Comparison of ENCODE assay signal across 1 cellular context in genomic region chr5:43086118-43086517, GRCh38. TPM values are rescaled to one million over a fixed set of nuclear protein-coding genes. Genes with fewer than 3 reads are reported as not detected.
"Had no signal": no experiment of that assay in that cellular context is flagged by ENCODE, and none has a peak within 500 bp of the region (broad histone marks: within the 10 kb centered on the region; RNA-seq: fewer than 3 reads in every experiment).

No MANE protein-coding gene starts in this region.

RNA-seq across cellular contexts. Expression of gene ANXA2R, which starts 46.0 kb away (rescaled TPM):
- polyA plus RNA-seq: GM23338 had no signal
